8 cellular contexts compared by ENCODE assay signal in genomic region chr2:200810252-200810650, GRCh38. TPM values are rescaled to one million over a fixed set of nuclear protein-coding genes. Genes with fewer than 3 reads are reported as not detected.
DNase-seq lines count a peak whose midpoint lies in the region; ATAC-seq, FAIRE-seq and TF ChIP-seq lines count a peak whose summit lies in the region.

No MANE protein-coding gene starts in this region.

- FAIRE-seq in GM12892 (lab: Jason Lieb, UNC): no peak

- H3K9me3 Mint-ChIP-seq in WTC11: no peaks in the 10 kb centered on the region

- no peak for TF ChIP-seq CTCF in SK-N-SH (IDR thresholded peaks at IDR 0.05)
- no peak for TF ChIP-seq CTCF in WTC11 (IDR thresholded peaks at IDR 0.05)
- no peak for TF ChIP-seq CTCF in right atrium auricular region (IDR thresholded peaks at IDR 0.05)
- TF ChIP-seq CTCF in spleen (IDR thresholded peaks at IDR 0.05 in 8 of 11, conservative IDR thresholded peaks at IDR 0.05 in 3 of 11): no peak

- no peaks in the 10 kb centered on the region for H3K9me2 ChIP-seq in SK-N-SH

- peak overlapping the region in 1 of 2 experiments; percentile 87; a peak in 2 of 4 replicates for H3K4me3 ChIP-seq in SK-N-SH (ENCODE audit: low read depth in 2 of 2, low read length in 1 of 2)
- H3K4me3 ChIP-seq in right atrium auricular region: peak overlapping the region in 1 of 2 donors; percentile 99
- H3K4me3 ChIP-seq in spleen: peak overlapping the region in 3 of 8 donors; percentile 78 to 98 (median 97)

- H3K27me3 ChIP-seq in SK-N-SH (ENCODE audit: insufficient read depth) (no peaks in the 10 kb centered on the region), right atrium auricular region (no peaks in the 10 kb centered on the region), spleen (replicated peaks in 1 of 7) (no peaks in the 10 kb centered on the region)

- H3K79me2 ChIP-seq in SK-N-SH (ENCODE audit: insufficient read depth): peaks cover 35% of the 10 kb centered on the region

- peak overlapping the region; percentile 98 for H3K9ac ChIP-seq in SK-N-SH

- H3K27ac Mint-ChIP-seq in WTC11: peak overlapping the region; percentile 47; the same call in 1 of the 2 replicates

- TF ChIP-seq RAD21 in SK-N-SH (IDR thresholded peaks at IDR 0.05; ENCODE audit: low read length): no peak

- peaks cover 22% of the 10 kb centered on the region for H3K4me1 Mint-ChIP-seq in WTC11

- H3K27ac ChIP-seq in SK-N-SH (ENCODE audit: low read depth in 2 of 2, low read length in 1 of 2) (peak overlapping the region; percentile 77 to 98), right atrium auricular region (peak overlapping the region; percentile 98 to 99), spleen (peak overlapping the region in 7 of 8 donors; percentile 99 to 100 (median 99))

- H3K4me2 ChIP-seq in SK-N-SH: peak overlapping the region; percentile 82

- ATAC-seq in SK-N-SH treated with all-trans-retinoic acid at 6 μM for 48 hours: no peak
- ATAC-seq in WTC11: no peak
- ATAC-seq in HG03045 (IDR thresholded peaks at IDR 0.05; ENCODE audit: unreplicated experiment): no peak

- H4K20me1 ChIP-seq in SK-N-SH (ENCODE audit: insufficient read depth): peaks cover 30% of the 10 kb centered on the region

- H3K4me1 ChIP-seq in SK-N-SH (ENCODE audit: control insufficient read depth in 1 of 2, insufficient read depth in 2 of 2, low read depth in 1 of 2, low read length in 1 of 2): peaks cover 12 to 20% of the 10 kb centered on the region in 2 experiments; a peak in 3 of 4 replicates
- peaks cover 0 to 36% of the 10 kb centered on the region in 2 donors for H3K4me1 ChIP-seq in right atrium auricular region
- H3K4me1 ChIP-seq in spleen: peaks cover 23 to 46% (median 42%) of the 10 kb centered on the region in 6 donors

- TF ChIP-seq POLR2A in spleen (IDR thresholded peaks at IDR 0.05) (no peak), GM12892 (IDR thresholded peaks at IDR 0.05; ENCODE audit: low read depth, low read length) (no peak)

- H3K4me3 Mint-ChIP-seq in WTC11: peak overlapping the region; percentile 86

- 49% methylated on average over 1 of the region's 1 CpG for WGBS in SK-N-SH (ENCODE audit: low lambda C conversion rate)
- 54 to 68% (median 57%) methylated on average over 1 of the region's 1 CpG for WGBS in spleen, 5 donors

- DNase-seq in SK-N-SH (no peak), WTC11 (ENCODE audit: low spot score) (no peak), right atrium auricular region (ENCODE audit: low spot score) (no peak), spleen (no peak), GM12892 (ENCODE audit: insufficient read length) (no peak), HuH-7.5 (ENCODE audit: low spot score) (no peak)

- H3K27me3 Mint-ChIP-seq in WTC11 (ENCODE audit: low read depth): no peaks in the 10 kb centered on the region

- peaks cover 22 to 25% of the 10 kb centered on the region in 2 experiments for H3K36me3 ChIP-seq in SK-N-SH (replicated peaks in 1 of 2; ENCODE audit: control insufficient read depth in 1 of 2, insufficient read depth in 2 of 2, low read length in 1 of 2)
- H3K36me3 ChIP-seq in right atrium auricular region: peaks cover 21% of the 10 kb centered on the region
- peaks cover 0 to 21% (median 15%) of the 10 kb centered on the region in 6 donors for H3K36me3 ChIP-seq in spleen

- H3F3A ChIP-seq in SK-N-SH (replicated peaks; ENCODE audit: insufficient read depth): peaks cover 12% of the 10 kb centered on the region

- TF ChIP-seq EP300 in SK-N-SH (IDR thresholded peaks at IDR 0.05; ENCODE audit: borderline replicate concordance in 1 of 2, low read depth in 1 of 2, low read length in 1 of 2): no peak

- POLR2A ChIA-PET in SK-N-SH (lab: Yijun Ruan, JAX): interaction anchor here (2.0 kb wide), 1 partner anchor 97 kb away, joined by 4 read pairs; no protein-coding TSS in a partner anchor
- POLR2A ChIA-PET in WTC11 (lab: Charles Lee): interaction anchor here (0.9 to 1.4 kb wide), 4 partner anchors 22 to 154 kb away, joined by 3 to 5 read pairs (median 4); partner anchors contain the start of genes CLK1, NIF3L1, ORC2 and PPIL3

- H2AFZ ChIP-seq in SK-N-SH (ENCODE audit: low read depth): peak overlapping the region; percentile 54; the same call in 1 of the 2 replicates

- no peaks in the 10 kb centered on the region for H3K9me3 ChIP-seq in SK-N-SH
- H3K9me3 ChIP-seq in right atrium auricular region: no peaks in the 10 kb centered on the region
- H3K9me3 ChIP-seq in spleen: no peaks in the 10 kb centered on the region

- peaks cover 20% of the 10 kb centered on the region for H3K36me3 Mint-ChIP-seq in WTC11

- CTCF ChIA-PET in SK-N-SH (lab: Yijun Ruan, JAX): interaction anchor here (0.7 to 3.0 kb wide), 2 partner anchors 97 to 964 kb away, joined by 3 to 18 read pairs; no protein-coding TSS in a partner anchor
- CTCF ChIA-PET in WTC11 (lab: Charles Lee): interaction anchor here (0.9 to 1.4 kb wide), 3 partner anchors 15 to 97 kb away, joined by 3 to 9 read pairs (median 3); no protein-coding TSS in a partner anchor

- intact Hi-C loops in spleen (cut with DNase I; ENCODE audit: low total_unique reads): loop anchor here (5.0 kb wide), 1 partner anchor 98 kb away; no protein-coding TSS in a partner anchor

TF ChIP-seq in SK-N-SH, 30 proteins besides CTCF, POLR2A, EP300 and RAD21 (continues in another document):
- TF ChIP-seq, protein P1, sequence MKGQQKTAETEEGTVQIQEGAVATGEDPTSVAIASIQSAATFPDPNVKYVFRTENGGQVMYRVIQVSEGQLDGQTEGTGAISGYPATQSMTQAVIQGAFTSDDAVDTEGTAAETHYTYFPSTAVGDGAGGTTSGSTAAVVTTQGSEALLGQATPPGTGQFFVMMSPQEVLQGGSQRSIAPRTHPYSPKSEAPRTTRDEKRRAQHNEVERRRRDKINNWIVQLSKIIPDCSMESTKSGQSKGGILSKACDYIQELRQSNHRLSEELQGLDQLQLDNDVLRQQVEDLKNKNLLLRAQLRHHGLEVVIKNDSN (IDR thresholded peaks at IDR 0.05; ENCODE audit: borderline replicate concordance, low read depth): no peak

TF ChIP-seq in SK-N-SH treated with all-trans-retinoic acid at 6 μM for 48 hours, 23 proteins besides CTCF, POLR2A, EP300 and RAD21 (continues in another document):
- TF ChIP-seq ESRRG (CRISPR knock-in tag; IDR thresholded peaks at IDR 0.05) (no peak), PPARA (CRISPR knock-in tag; IDR thresholded peaks at IDR 0.05; ENCODE audit: borderline replicate concordance) (no peak), ZFP30 (CRISPR knock-in tag; IDR thresholded peaks at IDR 0.05) (no peak), ZNF8 (CRISPR knock-in tag; IDR thresholded peaks at IDR 0.05) (no peak), CSDC2 (CRISPR knock-in tag; IDR thresholded peaks at IDR 0.05) (no peak)

TF ChIP-seq in WTC11, 78 proteins besides CTCF, POLR2A, EP300 and RAD21:
- no peak for TF ChIP-seq NR1H2 (CRISPR knock-in tag; IDR thresholded peaks at IDR 0.05)
- TF ChIP-seq ZNF396 (CRISPR knock-in tag; IDR thresholded peaks at IDR 0.05; ENCODE audit: borderline replicate concordance): no peak
- TF ChIP-seq, protein P2, sequence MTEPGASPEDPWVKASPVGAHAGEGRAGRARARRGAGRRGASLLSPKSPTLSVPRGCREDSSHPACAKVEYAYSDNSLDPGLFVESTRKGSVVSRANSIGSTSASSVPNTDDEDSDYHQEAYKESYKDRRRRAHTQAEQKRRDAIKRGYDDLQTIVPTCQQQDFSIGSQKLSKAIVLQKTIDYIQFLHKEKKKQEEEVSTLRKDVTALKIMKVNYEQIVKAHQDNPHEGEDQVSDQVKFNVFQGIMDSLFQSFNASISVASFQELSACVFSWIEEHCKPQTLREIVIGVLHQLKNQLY (CRISPR knock-in tag; IDR thresholded peaks at IDR 0.05): no peak
- no peak for TF ChIP-seq ESRRA (CRISPR knock-in tag; IDR thresholded peaks at IDR 0.05; ENCODE audit: borderline replicate concordance)
- no peak for TF ChIP-seq JUN (CRISPR knock-in tag; IDR thresholded peaks at IDR 0.05)
- no peak for TF ChIP-seq GTF2I (CRISPR knock-in tag; conservative IDR thresholded peaks at IDR 0.05)
- TF ChIP-seq CREB1 (CRISPR knock-in tag; IDR thresholded peaks at IDR 0.05): no peak
- TF ChIP-seq NFYB (CRISPR knock-in tag; conservative IDR thresholded peaks at IDR 0.05; ENCODE audit: low read depth): no peak
- no peak for TF ChIP-seq SP1 (CRISPR knock-in tag; conservative IDR thresholded peaks at IDR 0.05)
- TF ChIP-seq ETV6 (CRISPR knock-in tag; IDR thresholded peaks at IDR 0.05): no peak

RNA-seq across cellular contexts. Expression of gene BZW1, which starts 1.5 kb away (rescaled TPM):
- polyA plus RNA-seq in SK-N-SH (2012; rRNA removed): 131 and 163 TPM in 2 replicates
- 164 and 173 TPM in 2 replicates for polyA plus RNA-seq in SK-N-SH (2012; cell fraction: cytosol; rRNA removed)
- 68.4 and 126 TPM in 2 replicates for polyA plus RNA-seq in SK-N-SH (2012; cell fraction: nucleus; rRNA removed)
- 191 to 255 TPM (median 208 TPM) in 3 replicates for total RNA-seq in WTC11 (2021)
- 100 to 1,000 TPM in 1 of 2 donors, 10 to 100 TPM in 1; 58.0 to 131 TPM for total RNA-seq in right atrium auricular region
- total RNA-seq in spleen: 100 to 1,000 TPM in 6 of 7 donors, 10 to 100 TPM in 1; 94.4 to 151 (median 138) TPM
- polyA plus RNA-seq in spleen: 10 to 100 TPM; 25.9 to 48.4 (median 39.9) TPM
- polyA plus RNA-seq in GM12892 (2012; ENCODE audit: missing spikeins): 217 TPM

RNA-seq across cellular contexts. Expression of gene CLK1, which starts 54.2 kb away (rescaled TPM):
- polyA plus RNA-seq in SK-N-SH (2012; rRNA removed) (31.1 and 40.1 TPM in 2 replicates), spleen (100 to 1,000 TPM; 314 to 737 (median 640) TPM)
- 17.8 and 23.5 TPM in 2 replicates for polyA plus RNA-seq in SK-N-SH (2012; cell fraction: cytosol; rRNA removed)
- polyA plus RNA-seq in SK-N-SH (2012; cell fraction: nucleus; rRNA removed): 86.8 and 181 TPM in 2 replicates
- total RNA-seq in WTC11 (2021) (25.5 to 29.5 TPM (median 25.7 TPM) in 3 replicates), right atrium auricular region (10 to 100 TPM; 41.7 to 62.5 TPM), spleen (100 to 1,000 TPM; 161 to 326 (median 210) TPM)
- polyA plus RNA-seq in GM12892 (2012; ENCODE audit: missing spikeins): 76.6 TPM
